ENCODE assay signal across 15 cellular contexts in the genomic region with DNA sequence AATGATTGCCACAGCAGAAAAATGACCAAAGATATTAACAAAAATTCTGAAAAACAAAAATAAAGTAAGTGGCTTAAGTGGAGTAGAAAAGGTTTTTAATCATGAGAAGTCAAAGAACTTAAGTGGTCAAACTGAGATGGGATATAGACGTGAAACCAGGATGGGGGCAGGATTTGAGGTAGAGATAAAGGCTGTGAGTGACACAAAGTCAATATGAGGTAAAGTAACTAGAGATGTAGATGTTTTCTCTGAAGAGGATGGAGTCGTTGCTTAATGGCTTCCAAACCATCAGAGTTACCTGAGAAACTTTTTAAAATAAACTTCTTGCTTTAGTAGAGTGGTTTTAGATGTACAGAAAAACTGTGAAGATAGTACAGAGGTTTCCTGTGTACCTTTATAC.
"Had no signal": no experiment of that assay in that cellular context is flagged by ENCODE, and none has a peak within 500 bp of the region (broad histone marks: within the 10 kb centered on the region; RNA-seq: fewer than 3 reads in every experiment).

No MANE protein-coding gene starts in this region.

- H3K4me3 Mint-ChIP-seq: endodermal cell had no signal

- H3K4me3 ChIP-seq: ascending aorta, dorsolateral prefrontal cortex, gastroesophageal sphincter, lung, SK-N-MC, thyroid gland had no signal

- H3K27ac ChIP-seq: ascending aorta, dorsolateral prefrontal cortex, gastroesophageal sphincter, SK-N-MC, thyroid gland had no signal

- ATAC-seq: gastroesophageal sphincter had no signal

- H3K27ac Mint-ChIP-seq: endodermal cell had no signal

- H3K27me3 ChIP-seq: ascending aorta, dorsolateral prefrontal cortex, gastroesophageal sphincter, thyroid gland had no signal

- DNase-seq: activated CD4-positive, alpha-beta T cell treated with anti-CD3 and anti-CD28 coated beads, Interleukin-2, amount 50 U/mL, for 48 hours; activated effector memory CD4-positive, alpha-beta T cell treated with anti-CD3 and anti-CD28 coated beads, Interleukin-2, amount 50 U/mL, for 16 hours; dorsolateral prefrontal cortex; endodermal cell; islet precursor cell; posterior cingulate gyrus; retina; stimulated activated CD4-positive, alpha-beta T cell treated with anti-CD3 and anti-CD28 coated beads, Interleukin-12 subunit alpha, Interleukin-12 subunit beta, amount 100 ng/mL, for 4 hours; stimulated activated CD4-positive, alpha-beta T cell treated with anti-CD3 and anti-CD28 coated beads, Interleukin-2, amount 100 ng/mL, for 24 hours; T1000; thyroid gland had no signal

- H3K36me3 ChIP-seq: ascending aorta, gastroesophageal sphincter, thyroid gland had no signal

- H3K9me3 ChIP-seq: ascending aorta, gastroesophageal sphincter, thyroid gland had no signal
